ENCODE assay signal across 3 cellular contexts in genomic region chr17:43602556-43602955, GRCh38. TPM values are rescaled to one million over a fixed set of nuclear protein-coding genes. Genes with fewer than 3 reads are reported as not detected.
"Had no signal": no experiment of that assay in that cellular context is flagged by ENCODE, and none has a peak within 500 bp of the region (broad histone marks: within the 10 kb centered on the region; RNA-seq: fewer than 3 reads in every experiment).

No MANE protein-coding gene starts in this region.

RNA-seq across cellular contexts. Expression of gene ETV4, which starts 56.4 kb away (rescaled TPM):
- total RNA-seq: ascending aorta had no signal

RNA-seq across cellular contexts. Expression of gene MEOX1, which starts 59.2 kb away (rescaled TPM):
- total RNA-seq: astrocyte, bronchial epithelial cell had no signal
